34 cellular contexts compared by ENCODE assay signal in the genomic region with DNA sequence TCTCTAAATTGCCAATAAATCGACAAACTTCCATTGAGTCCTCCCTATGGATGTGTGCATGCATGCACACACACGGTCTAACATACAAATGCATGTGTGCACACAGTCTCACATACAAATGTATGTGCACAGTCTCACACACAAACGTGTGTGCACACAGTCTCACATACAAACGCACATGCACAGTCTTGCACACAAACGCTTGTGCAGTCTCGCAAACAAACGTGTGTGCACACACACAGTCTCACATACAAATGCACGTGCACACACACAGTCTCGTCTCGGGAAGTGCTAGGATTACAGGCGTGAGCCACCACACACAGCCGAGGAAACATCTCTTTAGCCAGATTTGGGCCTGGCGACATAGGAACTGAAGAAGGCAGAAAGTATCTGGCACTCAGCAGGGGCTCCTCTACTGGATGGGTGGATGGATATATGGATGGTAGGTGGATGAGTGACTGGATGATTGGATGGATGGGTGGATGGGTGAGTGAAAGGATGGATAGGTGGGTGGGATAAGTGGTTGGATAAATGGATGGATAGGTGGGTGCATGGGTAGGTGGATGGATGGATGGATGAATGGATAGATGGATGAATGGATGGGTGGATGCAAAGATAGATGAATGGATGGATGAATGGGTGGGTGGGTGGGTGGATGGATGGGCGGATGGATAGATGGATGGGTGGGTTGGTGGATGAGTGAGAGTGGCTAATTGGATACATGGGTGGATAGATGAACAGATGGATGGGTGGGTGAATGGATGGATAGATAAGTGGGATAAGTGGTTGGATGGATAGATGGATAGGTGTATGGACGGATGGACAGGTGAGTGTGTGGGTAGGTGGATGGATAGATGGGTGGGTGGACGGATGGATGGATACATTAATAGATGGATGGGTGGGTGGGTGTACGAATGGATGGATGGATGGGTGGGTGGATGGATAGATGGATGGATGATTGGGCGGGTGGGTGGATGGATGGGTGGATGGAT.
"Had no signal": no experiment of that assay in that cellular context is flagged by ENCODE, and none has a peak within 500 bp of the region (broad histone marks: within the 10 kb centered on the region; RNA-seq: fewer than 3 reads in every experiment).

No MANE protein-coding gene starts in this region.

- H3K36me3 ChIP-seq: cardiac muscle cell had no signal

- H3K27me3 Mint-ChIP-seq: activated B cell treated with CpG ODN at 0.5 μM for 24 hours; activated CD8-positive, alpha-beta T cell treated with anti-CD3 and anti-CD28 coated beads for 36 hours; activated naive CD8-positive, alpha-beta T cell; activated naive CD8-positive, alpha-beta T cell treated with anti-CD3 and anti-CD28 coated beads, Interleukin-2, amount 50 U/mL, for 24 hours; brain; central memory CD8-positive, alpha-beta T cell had no signal

- H3K4me3 ChIP-seq: cardiac muscle cell, K562 had no signal

- FAIRE-seq: K562, RCC 7860, TTC549 had no signal

- DNase-seq: activated B cell treated with CpG ODN at 0.5 μM for 24 hours; activated CD4-positive, alpha-beta T cell treated with anti-CD3 and anti-CD28 coated beads for 4 hours; activated CD4-positive, CD25-positive, alpha-beta regulatory T cell treated with anti-CD3 and anti-CD28 coated beads, Interleukin-2, amount 50 U/mL, for 72 hours; activated CD8-positive, alpha-beta T cell treated with anti-CD3 and anti-CD28 coated beads for 36 hours; activated gamma-delta T cell; activated naive CD4-positive, alpha-beta T cell treated with Interleukin-2 at 50 U/mL for 16 hours; activated naive CD8-positive, alpha-beta T cell treated with anti-CD3 and anti-CD28 coated beads, Interleukin-2, amount 50 U/mL, for 24 hours; activated T-cell treated with anti-CD3 and anti-CD28 coated beads, Interleukin-2, amount 50 U/mL, for 1 hour; activated T-cell treated with anti-CD3 and anti-CD28 coated beads, Interleukin-2, amount 50 U/mL, for 72 hours; anterior cingulate cortex; NCI-H1092 treated with DMSO at 0.1 percent for 48 hours; NCI-H1417; NCI-H146; NCI-H187; NCI-H2029 treated with DMSO at 0.1 percent for 48 hours; NCI-H2107; NCI-H2171; NCI-H510A; NCI-H526; NCI-H748 treated with DMSO at 0.1 percent for 48 hours; NK-92 treated with Interleukin-12 subunit alpha and Interleukin-12 subunit beta, amount 100 ng/mL, for 24 hours; PC-3; SIG-M5 had no signal

- H3K27ac Mint-ChIP-seq: activated B cell treated with CpG ODN at 0.5 μM for 24 hours; activated CD8-positive, alpha-beta T cell treated with anti-CD3 and anti-CD28 coated beads for 36 hours; activated naive CD8-positive, alpha-beta T cell; activated naive CD8-positive, alpha-beta T cell treated with anti-CD3 and anti-CD28 coated beads, Interleukin-2, amount 50 U/mL, for 24 hours; activated T-cell treated with anti-CD3 and anti-CD28 coated beads, Interleukin-2, amount 50 U/mL, for 72 hours; activated T-helper 2 cell treated with anti-CD3 and anti-CD28 coated beads, Interferon-gamma antibody, Interleukin-2, Interleukin-4, amounts not matched to agents 10 μg/mL and 5 μg/mL and 100 μg/mL, durations not matched to agents 14 hours and 24 hours and 36 hours; brain; T-helper 2 cell treated with Interferon-gamma antibody and Interleukin-4, amounts not matched to agents 5 μg/mL and 100 μg/mL, for 36 hours had no signal

- ATAC-seq: activated CD8-positive, alpha-beta T cell treated with anti-CD3 and anti-CD28 coated beads for 36 hours; activated naive CD8-positive, alpha-beta T cell treated with anti-CD3 and anti-CD28 coated beads, Interleukin-2, amount 50 U/mL, for 24 hours; activated T-cell treated with anti-CD3 and anti-CD28 coated beads, Interleukin-2, amount 50 U/mL, for 72 hours; K562; PC-3; Right ventricle myocardium inferior had no signal

- H3K4me3 Mint-ChIP-seq: activated B cell treated with CpG ODN at 0.5 μM for 24 hours; activated CD8-positive, alpha-beta T cell treated with anti-CD3 and anti-CD28 coated beads for 36 hours; activated naive CD8-positive, alpha-beta T cell; activated naive CD8-positive, alpha-beta T cell treated with anti-CD3 and anti-CD28 coated beads, Interleukin-2, amount 50 U/mL, for 24 hours; activated T-cell treated with anti-CD3 and anti-CD28 coated beads, Interleukin-2, amount 50 U/mL, for 72 hours; brain; central memory CD8-positive, alpha-beta T cell; T-helper 2 cell treated with Interferon-gamma antibody and Interleukin-4, amounts not matched to agents 5 μg/mL and 100 μg/mL, for 36 hours had no signal

- H3K27ac ChIP-seq: cardiac muscle cell, RWPE1 had no signal

- H3K4me1 Mint-ChIP-seq: activated B cell treated with CpG ODN at 0.5 μM for 24 hours; activated naive CD8-positive, alpha-beta T cell treated with anti-CD3 and anti-CD28 coated beads, Interleukin-2, amount 50 U/mL, for 24 hours; brain; central memory CD8-positive, alpha-beta T cell had no signal

- H3K9me3 Mint-ChIP-seq: activated B cell treated with CpG ODN at 0.5 μM for 24 hours; activated CD8-positive, alpha-beta T cell treated with anti-CD3 and anti-CD28 coated beads for 36 hours; central memory CD8-positive, alpha-beta T cell; T-helper 2 cell treated with Interferon-gamma antibody and Interleukin-4, amounts not matched to agents 5 μg/mL and 100 μg/mL, for 36 hours had no signal
